In genomic region chr12:65903680-65904403, GRCh38 we compare ENCODE assay signal across 26 cellular contexts.
DNase-seq lines count a peak whose midpoint lies in the region; ATAC-seq and TF ChIP-seq lines count a peak whose summit lies in the region.
"Had no signal": no experiment of that assay in that cellular context is flagged by ENCODE, and none has a peak within 500 bp of the region (broad histone marks: within the 10 kb centered on the region; RNA-seq: fewer than 3 reads in every experiment).

No MANE protein-coding gene starts in this region.

- TF ChIP-seq CTCF in HCT116 (IDR thresholded peaks at IDR 0.05 in 2 of 3, conservative IDR thresholded peaks at IDR 0.05 in 1 of 3; ENCODE audit: borderline replicate concordance in 1 of 3, insufficient read depth in 1 of 3, low read depth in 2 of 3, low read length in 2 of 3) (no peak; a peak in 1 of 6 replicates), SK-N-SH (IDR thresholded peaks at IDR 0.05) (peak; percentile 21; the same call in 1 of the 2 replicates), hepatocyte (IDR thresholded peaks at IDR 0.05; ENCODE audit: poor library complexity) (no peak), progenitor cell of endocrine pancreas (IDR thresholded peaks at IDR 0.05; ENCODE audit: unreplicated experiment) (no peak), OCI-LY7 (conservative IDR thresholded peaks at IDR 0.05; ENCODE audit: low read length) (no peak)

- RAD21 ChIA-PET in HCT116 (lab: Charles Lee; ENCODE audit: low non-redundant PET in 1 of 2, low total read pairs in 2 of 2, uncharacterized antibody in 2 of 2, unreplicated experiment in 2 of 2), result no interaction called here

- H3K36me3 Mint-ChIP-seq in progenitor cell of endocrine pancreas (ENCODE audit: insufficient read depth), result peaks cover 10% of the 10 kb centered on the region

- peaks cover 59 to 68% of the 10 kb centered on the region in 2 experiments for H3K4me1 ChIP-seq in HCT116 (ENCODE audit: control insufficient read depth in 1 of 2, insufficient read depth in 2 of 2, low read length in 2 of 2)
- H3K4me1 ChIP-seq in SK-N-SH (ENCODE audit: control insufficient read depth in 1 of 2, insufficient read depth in 2 of 2, low read depth in 1 of 2, low read length in 1 of 2), result peaks cover 2 to 56% of the 10 kb centered on the region in 2 experiments; a peak in 3 of 4 replicates
- no peaks in the 10 kb centered on the region for H3K4me1 ChIP-seq in hepatocyte (ENCODE audit: insufficient read depth)
- H3K4me1 ChIP-seq in OCI-LY7 (ENCODE audit: insufficient read depth, low read length, poor library complexity, severe bottlenecking), result no peaks in the 10 kb centered on the region
- H3K4me1 ChIP-seq: esophagus squamous epithelium, lower lobe of right lung had no signal

- H3K9ac ChIP-seq in HCT116 (ENCODE audit: low read length) (no peak overlapping the region), SK-N-SH (peak overlapping the region; percentile 21; the same call in 1 of the 2 replicates)

- H3K36me3 ChIP-seq in HCT116 (ENCODE audit: control insufficient read depth in 1 of 2, insufficient read depth in 2 of 2, low read length in 2 of 2) (peaks cover 2 to 5% of the 10 kb centered on the region in 2 experiments; a peak in 2 of 4 replicates), SK-N-SH (replicated peaks in 1 of 2; ENCODE audit: control insufficient read depth in 1 of 2, insufficient read depth in 2 of 2, low read length in 1 of 2) (peaks cover 6 to 58% of the 10 kb centered on the region in 2 experiments), hepatocyte (replicated peaks; ENCODE audit: insufficient read depth, low read depth) (no peaks in the 10 kb centered on the region), OCI-LY7 (ENCODE audit: insufficient read depth, low read length) (no peaks in the 10 kb centered on the region)
- H3K36me3 ChIP-seq: esophagus squamous epithelium, lower lobe of right lung, thoracic aorta had no signal

- no peak for TF ChIP-seq EP300 in SK-N-SH (IDR thresholded peaks at IDR 0.05; ENCODE audit: borderline replicate concordance in 1 of 2, low read depth in 1 of 2, low read length in 1 of 2)

- peaks cover 89% of the 10 kb centered on the region for H3F3A ChIP-seq in SK-N-SH (replicated peaks; ENCODE audit: insufficient read depth)

- H3K4me3 ChIP-seq in HCT116 (replicated peaks in 1 of 2; ENCODE audit: low read depth in 1 of 2, low read length in 2 of 2) (no peak overlapping the region), SK-N-SH (ENCODE audit: low read depth in 2 of 2, low read length in 1 of 2) (no peak overlapping the region), hepatocyte (no peak overlapping the region), OCI-LY7 (ENCODE audit: low read depth, low read length, poor library complexity, severe bottlenecking) (no peak overlapping the region)
- H3K4me3 ChIP-seq: coronary artery, esophagus squamous epithelium, lower lobe of right lung, thoracic aorta had no signal

- H3K9me3 ChIP-seq in HCT116 (ENCODE audit: control insufficient read depth in 1 of 2, insufficient read depth in 1 of 2, low read depth in 1 of 2, low read length in 2 of 2), result no peaks in the 10 kb centered on the region
- H3K9me3 ChIP-seq in SK-N-SH, result no peaks in the 10 kb centered on the region
- no peaks in the 10 kb centered on the region for H3K9me3 ChIP-seq in hepatocyte (ENCODE audit: low read depth)
- H3K9me3 ChIP-seq in OCI-LY7 (ENCODE audit: low read length), result no peaks in the 10 kb centered on the region
- H3K9me3 ChIP-seq: esophagus squamous epithelium, lower lobe of right lung, thoracic aorta had no signal

- no peaks in the 10 kb centered on the region for H3K9me3 Mint-ChIP-seq in progenitor cell of endocrine pancreas (ENCODE audit: low read depth)
- H3K9me3 Mint-ChIP-seq: activated CD4-positive, alpha-beta memory T cell treated with anti-CD3 and anti-CD28 coated beads, Interleukin-2, amount 10 ng/mL, durations not matched to agents 7 days and 5 days had no signal

- no peak for DNase-seq in HCT116 (ENCODE audit: low read depth, low spot score)
- no peak for DNase-seq in SK-N-SH
- no peak for DNase-seq in hepatocyte (ENCODE audit: low spot score)
- no peak for DNase-seq in progenitor cell of endocrine pancreas (ENCODE audit: low spot score, unreplicated experiment)
- no peak for DNase-seq in Kasumi-1 (lab: John Stamatoyannopoulos, UW)
- DNase-seq in inferior parietal cortex (ENCODE audit: extremely low spot score), result no peak
- DNase-seq in NCI-H524 (lab: John Stamatoyannopoulos, UW), result no peak
- no peak for DNase-seq in OCI-LY7 (ENCODE audit: low spot score)
- DNase-seq: activated CD4-positive, alpha-beta memory T cell treated with anti-CD3 and anti-CD28 coated beads, Interleukin-2, amount 10 ng/mL, durations not matched to agents 7 days and 5 days; activated CD4-positive, CD25-positive, alpha-beta regulatory T cell; activated effector memory CD4-positive, alpha-beta T cell treated with anti-CD3 and anti-CD28 coated beads, Interleukin-2, amount 50 U/mL, for 16 hours; Calu3; esophagus squamous epithelium; lower lobe of right lung; NCI-H1105 treated with DMSO at 0.1 percent for 48 hours; NCI-H2081; NCI-H345; NCI-H774; nucleus accumbens; Right ventricle myocardium superior; stimulated activated CD4-positive, alpha-beta T cell treated with anti-CD3 and anti-CD28 coated beads, Interleukin-12 subunit alpha, Interleukin-12 subunit beta, amount 100 ng/mL, for 4 hours; stimulated activated CD4-positive, alpha-beta T cell treated with anti-CD3 and anti-CD28 coated beads, Interleukin-4, amount 100 ng/mL, for 4 hours; stimulated activated naive CD4-positive, alpha-beta T cell treated with Interleukin-2 at 50 U/mL for 16 hours had no signal

- H2AFZ ChIP-seq in HCT116 (ENCODE audit: low read depth, low read length, poor library complexity, severe bottlenecking) (no peak overlapping the region), SK-N-SH (ENCODE audit: low read depth) (no peak overlapping the region), hepatocyte (no peak overlapping the region), OCI-LY7 (ENCODE audit: low read length) (no peak overlapping the region)

- 50% methylated on average over 10 of the region's 10 CpGs for WGBS in SK-N-SH (ENCODE audit: low lambda C conversion rate)
- 56% methylated on average over 10 of the region's 10 CpGs for WGBS in hepatocyte (ENCODE audit: low lambda C conversion rate, missing lambda C conversion rate)

- peaks cover 47% of the 10 kb centered on the region; the same call in 1 of the 2 replicates for H4K20me1 ChIP-seq in HCT116 (ENCODE audit: insufficient read depth)
- peaks cover 94% of the 10 kb centered on the region for H4K20me1 ChIP-seq in SK-N-SH (ENCODE audit: insufficient read depth)
- no peaks in the 10 kb centered on the region for H4K20me1 ChIP-seq in hepatocyte (ENCODE audit: insufficient read depth, poor library complexity, severe bottlenecking)
- H4K20me1 ChIP-seq in OCI-LY7 (ENCODE audit: insufficient read depth, low read length), result no peaks in the 10 kb centered on the region

- peaks cover 42% of the 10 kb centered on the region for H3K4me1 Mint-ChIP-seq in progenitor cell of endocrine pancreas (ENCODE audit: low read depth)
- H3K4me1 Mint-ChIP-seq: activated CD4-positive, alpha-beta memory T cell treated with anti-CD3 and anti-CD28 coated beads, Interleukin-2, amount 10 ng/mL, durations not matched to agents 7 days and 5 days had no signal

- POLR2A ChIA-PET in HCT116 (lab: Charles Lee) (no interaction called here), SK-N-SH (lab: Yijun Ruan, JAX) (no interaction called here), OCI-LY7 (lab: Charles Lee) (no interaction called here)

- no peak for ATAC-seq in HCT116
- ATAC-seq: lower lobe of right lung had no signal

- H3K27ac Mint-ChIP-seq in progenitor cell of endocrine pancreas, result peak overlapping the region; percentile 90
- H3K27ac Mint-ChIP-seq: activated CD4-positive, alpha-beta memory T cell treated with anti-CD3 and anti-CD28 coated beads, Interleukin-2, amount 10 ng/mL, durations not matched to agents 7 days and 5 days had no signal

- TF ChIP-seq RAD21 in HCT116 (IDR thresholded peaks at IDR 0.05; ENCODE audit: low read depth) (no peak), SK-N-SH (IDR thresholded peaks at IDR 0.05; ENCODE audit: low read length) (no peak)

- no peak for TF ChIP-seq POLR2A in HCT116 (IDR thresholded peaks at IDR 0.05; ENCODE audit: borderline replicate concordance, extremely low read depth, insufficient read depth, insufficient read length)

- H3K79me2 ChIP-seq in HCT116 (ENCODE audit: insufficient read depth, low read length) (peaks cover 100% of the 10 kb centered on the region), SK-N-SH (ENCODE audit: insufficient read depth) (peaks cover 100% of the 10 kb centered on the region), hepatocyte (peaks cover 28% of the 10 kb centered on the region), OCI-LY7 (ENCODE audit: insufficient read depth, low read depth, low read length) (no peaks in the 10 kb centered on the region)

- no peak overlapping the region for H3K4me2 ChIP-seq in HCT116 (ENCODE audit: low read length)
- peak overlapping the region; percentile 9; the same call in 1 of the 2 replicates for H3K4me2 ChIP-seq in SK-N-SH
- no peak overlapping the region for H3K4me2 ChIP-seq in hepatocyte
- no peak overlapping the region for H3K4me2 ChIP-seq in OCI-LY7 (ENCODE audit: low read length)

- no peaks in the 10 kb centered on the region for H3K27me3 Mint-ChIP-seq in progenitor cell of endocrine pancreas

- CTCF ChIA-PET in HCT116 (lab: Charles Lee) (interaction anchor here (0.6 kb wide), 1 partner anchor 60 kb away, joined by 4 read pairs; no protein-coding TSS in a partner anchor), SK-N-SH (lab: Yijun Ruan, JAX) (no interaction called here), OCI-LY7 (lab: Charles Lee; ENCODE audit: unreplicated experiment) (no interaction called here)

- H3K27me3 ChIP-seq in HCT116 (ENCODE audit: insufficient read depth, low read length), result no peaks in the 10 kb centered on the region
- no peaks in the 10 kb centered on the region for H3K27me3 ChIP-seq in SK-N-SH (ENCODE audit: insufficient read depth)
- no peaks in the 10 kb centered on the region for H3K27me3 ChIP-seq in hepatocyte
- H3K27me3 ChIP-seq: esophagus squamous epithelium had no signal

- H3K9me2 ChIP-seq in HCT116 (ENCODE audit: insufficient read depth) (no peaks in the 10 kb centered on the region), SK-N-SH (no peaks in the 10 kb centered on the region), hepatocyte (replicated peaks; ENCODE audit: insufficient read depth) (no peaks in the 10 kb centered on the region), OCI-LY7 (ENCODE audit: insufficient read depth, low read length) (no peaks in the 10 kb centered on the region)

- no TSS peak for BruUV-seq in HCT116 (replicated peaks; lab: Mats Ljungman, UMichigan)
- BruUV-seq in OCI-LY7 (replicated peaks; lab: Mats Ljungman, UMichigan), result no TSS peak

- intact Hi-C loops in HCT116 (cut with micrococcal nuclease) (no loop called here), OCI-LY7 (cut with micrococcal nuclease; ENCODE audit: unreplicated experiment) (no loop called here)

- H3K27ac ChIP-seq in HCT116 (ENCODE audit: low read depth, low read length) (peak overlapping the region; percentile 18; the same call in 1 of the 2 replicates), SK-N-SH (ENCODE audit: low read depth in 2 of 2, low read length in 1 of 2) (peak overlapping the region; percentile 54 to 100), hepatocyte (peak overlapping the region; percentile 30), OCI-LY7 (ENCODE audit: low read depth, low read length, poor library complexity, severe bottlenecking) (no peak overlapping the region)
- H3K27ac ChIP-seq: C4-2B, coronary artery, esophagus squamous epithelium, lower lobe of right lung, thoracic aorta had no signal

- H3K4me3 Mint-ChIP-seq in progenitor cell of endocrine pancreas (ENCODE audit: low read depth), result no peak overlapping the region
- H3K4me3 Mint-ChIP-seq: activated CD4-positive, alpha-beta memory T cell treated with anti-CD3 and anti-CD28 coated beads, Interleukin-2, amount 10 ng/mL, durations not matched to agents 7 days and 5 days had no signal

Comparison
In these comparisons a context has a peak if more than half of its experiments do, and no peak if none do; other contexts are left out.
1. Of the 11 proteins assayed by ChIP-seq in both SK-N-SH and HCT116: peak only in SK-N-SH: CTCF and MAX; only in HCT116: POLR2AphosphoS5 and SIN3A; in both: none; in neither: 7.